Comparison of ENCODE assay signal across 10 cellular contexts in genomic region chr12:114938487-114939210, GRCh38.
"Had no signal": no experiment of that assay in that cellular context is flagged by ENCODE, and none has a peak within 500 bp of the region (broad histone marks: within the 10 kb centered on the region; RNA-seq: fewer than 3 reads in every experiment).

No MANE protein-coding gene starts in this region.

- H3K27me3 ChIP-seq: cardiac muscle cell, colonic mucosa, right lobe of liver, spleen, upper lobe of left lung had no signal

- H3K9me3 ChIP-seq: colonic mucosa, right lobe of liver, upper lobe of left lung had no signal

- H3K4me1 ChIP-seq: colonic mucosa, gastroesophageal sphincter, right lobe of liver, spleen had no signal

- H3K27ac ChIP-seq: cardiac muscle cell, colonic mucosa, gastroesophageal sphincter, right lobe of liver, spleen had no signal

- H3K36me3 ChIP-seq: cardiac muscle cell, colonic mucosa, gastroesophageal sphincter, right lobe of liver, spleen, upper lobe of left lung had no signal

- H3K4me3 ChIP-seq: cardiac muscle cell, colonic mucosa, gastroesophageal sphincter, right lobe of liver, spleen, upper lobe of left lung had no signal

- DNase-seq: activated CD4-positive, alpha-beta T cell treated with anti-CD3 and anti-CD28 coated beads for 48 hours; activated naive CD4-positive, alpha-beta T cell treated with Interleukin-2 at 50 U/mL for 16 hours; activated naive CD8-positive, alpha-beta T cell treated with anti-CD3 and anti-CD28 coated beads, Interleukin-2, amount 50 U/mL, for 24 hours; colonic mucosa; right lobe of liver; spleen; stimulated activated CD4-positive, alpha-beta T cell treated with anti-CD3 and anti-CD28 coated beads, Interleukin-1b, Interleukin-23, amount 100 ng/mL, for 48 hours; upper lobe of left lung had no signal
